ENCODE assay signal across 1 cellular context in the genomic region with DNA sequence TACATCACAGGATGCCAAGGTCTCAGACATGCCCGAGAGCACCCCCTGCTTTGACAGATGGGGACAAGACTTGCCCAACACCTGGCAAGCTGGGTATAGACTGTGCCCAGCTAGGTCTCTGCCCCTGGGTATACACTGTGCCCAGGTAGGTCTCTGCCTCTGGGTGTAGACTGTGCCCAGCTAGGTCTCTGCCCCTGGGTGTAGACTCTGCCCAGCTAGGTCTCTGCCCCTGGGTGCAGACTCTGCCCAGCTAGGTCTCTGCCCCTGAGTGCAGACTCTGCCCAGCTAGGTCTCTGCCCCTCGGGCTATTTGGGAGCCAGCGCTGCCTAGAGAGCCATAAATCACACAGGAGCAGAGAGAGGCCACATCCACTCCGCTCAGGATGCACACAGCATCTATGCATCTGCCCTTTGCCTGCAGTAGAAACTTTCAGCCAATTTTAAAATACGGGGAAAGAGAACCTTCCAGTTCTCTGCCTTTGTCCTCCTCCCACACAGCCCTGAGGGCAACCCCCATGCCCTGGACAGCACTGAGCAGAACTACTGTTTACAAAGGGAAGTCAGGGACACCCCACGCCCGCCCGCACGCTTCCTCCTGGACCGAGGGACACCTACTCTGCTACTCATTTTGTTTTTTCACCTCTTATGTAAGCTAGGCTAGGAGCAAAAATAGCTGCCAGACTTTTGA.
TF ChIP-seq lines count a peak whose summit lies in the region.

No MANE protein-coding gene starts in this region.

TF ChIP-seq in endothelial cell of umbilical vein, 7 proteins besides CTCF, POLR2A, EP300 and RAD21 (continued from another document):
- TF ChIP-seq GATA2 (IDR thresholded peaks at IDR 0.05; ENCODE audit: insufficient read depth, insufficient read length, low read depth, low read length) (no peak), EZH2 (IDR thresholded peaks at IDR 0.05; ENCODE audit: borderline replicate concordance, low read depth, low read length, severe bottlenecking) (no peak)
- TF ChIP-seq, protein P1, sequence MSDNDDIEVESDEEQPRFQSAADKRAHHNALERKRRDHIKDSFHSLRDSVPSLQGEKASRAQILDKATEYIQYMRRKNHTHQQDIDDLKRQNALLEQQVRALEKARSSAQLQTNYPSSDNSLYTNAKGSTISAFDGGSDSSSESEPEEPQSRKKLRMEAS (IDR thresholded peaks at IDR 0.05; ENCODE audit: insufficient read depth, insufficient read length): no peak
